Comparison of ENCODE assay signal across 2 cellular contexts in genomic region chr16:86669937-86670772, GRCh38.
TF ChIP-seq lines count a peak whose summit lies in the region.

No MANE protein-coding gene starts in this region.

TF ChIP-seq in A549, 52 proteins besides CTCF, POLR2A, EP300 and RAD21 (continued from another document):
- TF ChIP-seq MAX (IDR thresholded peaks at IDR 0.05) (no peak), ZC3H11A (IDR thresholded peaks at IDR 0.05) (no peak), SREBF2 (IDR thresholded peaks at IDR 0.05) (no peak), MYC (IDR thresholded peaks at IDR 0.05; ENCODE audit: borderline replicate concordance, low read length) (no peak), NFE2L2 (conservative IDR thresholded peaks at IDR 0.05; ENCODE audit: low read length) (no peak), FOSL2 (IDR thresholded peaks at IDR 0.05) (no peak), FOSL2 (CRISPR knock-in tag; IDR thresholded peaks at IDR 0.05) (no peak), CHD4 (IDR thresholded peaks at IDR 0.05; ENCODE audit: borderline replicate concordance) (no peak), RNF2 (IDR thresholded peaks at IDR 0.05; ENCODE audit: borderline replicate concordance, low read depth) (no peak), FOXS1 (CRISPR knock-in tag; IDR thresholded peaks at IDR 0.05) (no peak), MAZ (IDR thresholded peaks at IDR 0.05; ENCODE audit: borderline replicate concordance, low read depth, low read length) (no peak), KDM5A (IDR thresholded peaks at IDR 0.05) (no peak), CHD2 (IDR thresholded peaks at IDR 0.05; ENCODE audit: low read length, partially characterized antibody) (no peak), GATA3 (IDR thresholded peaks at IDR 0.05; ENCODE audit: borderline replicate concordance) (no peak), ESRRA (IDR thresholded peaks at IDR 0.05; ENCODE audit: borderline replicate concordance, low read length) (no peak), TP53 (CRISPR knock-in tag; IDR thresholded peaks at IDR 0.05) (no peak)
TF ChIP-seq in A549: peak in this region for 0.

TF ChIP-seq in WTC11, 78 proteins besides CTCF, POLR2A, EP300 and RAD21 (continued from another document):
- TF ChIP-seq RELA (CRISPR knock-in tag; IDR thresholded peaks at IDR 0.05; ENCODE audit: borderline replicate concordance) (no peak), E2F4 (CRISPR knock-in tag; IDR thresholded peaks at IDR 0.05; ENCODE audit: borderline replicate concordance, low read depth) (no peak), GRHL2 (CRISPR knock-in tag; IDR thresholded peaks at IDR 0.05; ENCODE audit: insufficient replicate concordance, severe bottlenecking) (no peak), FOXK1 (CRISPR knock-in tag; IDR thresholded peaks at IDR 0.05) (no peak), PRRX2 (CRISPR knock-in tag; IDR thresholded peaks at IDR 0.05) (no peak)
TF ChIP-seq in WTC11: peak in this region for 0.
